ENCODE assay signal across 22 cellular contexts in genomic region chr11:115884800-115885445, GRCh38.
"Had no signal": no experiment of that assay in that cellular context is flagged by ENCODE, and none has a peak within 500 bp of the region (broad histone marks: within the 10 kb centered on the region; RNA-seq: fewer than 3 reads in every experiment).

No MANE protein-coding gene starts in this region.

- H3K27ac ChIP-seq: cardiac muscle cell, esophagus squamous epithelium, gastrocnemius medialis, lower lobe of right lung, parathyroid adenoma, stomach, suprapubic skin had no signal

- H3K36me3 ChIP-seq: cardiac muscle cell, esophagus squamous epithelium, gastrocnemius medialis, lower lobe of right lung, stomach, suprapubic skin, tibial nerve had no signal

- H3K4me1 ChIP-seq: gastrocnemius medialis, lower lobe of right lung, parathyroid adenoma, stomach, suprapubic skin had no signal

- DNase-seq: activated B cell treated with CpG ODN at 0.5 μM for 24 hours; activated CD4-positive, alpha-beta memory T cell treated with anti-CD3 and anti-CD28 coated beads for 36 hours; activated CD4-positive, alpha-beta T cell treated with anti-CD3 and anti-CD28 coated beads for 36 hours; activated naive CD4-positive, alpha-beta T cell treated with anti-CD3 and anti-CD28 coated beads for 36 hours; activated naive CD8-positive, alpha-beta T cell treated with anti-CD3 and anti-CD28 coated beads, Interleukin-2, amount 10 ng/mL, durations not matched to agents 7 days and 5 days; activated T-cell treated with anti-CD3 and anti-CD28 coated beads, Interleukin-2, amount 50 U/mL, for 48 hours; amniotic stem cell; effector memory CD8-positive, alpha-beta T cell; esophagus squamous epithelium; gastrocnemius medialis; kidney; lower lobe of right lung; naive thymus-derived CD4-positive, alpha-beta T cell; stimulated activated CD4-positive, alpha-beta T cell treated with anti-CD3 and anti-CD28 coated beads, Interleukin-1b, Interleukin-23, amount 100 ng/mL, for 48 hours; stomach; T1000 had no signal

- H3K9ac ChIP-seq: parathyroid adenoma had no signal

- H3K4me3 ChIP-seq: cardiac muscle cell, esophagus squamous epithelium, gastrocnemius medialis, lower lobe of right lung, skin epidermis, stomach, suprapubic skin, tibial nerve had no signal

- H2AFZ ChIP-seq: parathyroid adenoma had no signal

- H3K79me2 ChIP-seq: parathyroid adenoma had no signal

- H3K36me3 Mint-ChIP-seq: activated naive CD8-positive, alpha-beta T cell treated with anti-CD3 and anti-CD28 coated beads, Interleukin-2, amount 10 ng/mL, durations not matched to agents 7 days and 5 days had no signal

- H3K27me3 Mint-ChIP-seq: activated CD4-positive, alpha-beta memory T cell treated with anti-CD3 and anti-CD28 coated beads for 36 hours; activated CD4-positive, alpha-beta T cell treated with anti-CD3 and anti-CD28 coated beads for 36 hours; activated naive CD8-positive, alpha-beta T cell treated with anti-CD3 and anti-CD28 coated beads, Interleukin-2, amount 10 ng/mL, durations not matched to agents 7 days and 5 days had no signal

- H3K4me3 Mint-ChIP-seq: activated B cell treated with CpG ODN at 0.5 μM for 24 hours; activated CD4-positive, alpha-beta memory T cell treated with anti-CD3 and anti-CD28 coated beads for 36 hours; activated CD4-positive, alpha-beta T cell treated with anti-CD3 and anti-CD28 coated beads for 36 hours; activated naive CD4-positive, alpha-beta T cell treated with anti-CD3 and anti-CD28 coated beads for 36 hours; activated naive CD8-positive, alpha-beta T cell treated with anti-CD3 and anti-CD28 coated beads, Interleukin-2, amount 10 ng/mL, durations not matched to agents 7 days and 5 days; effector memory CD8-positive, alpha-beta T cell; naive thymus-derived CD4-positive, alpha-beta T cell; T-helper 1 cell treated with Interleukin-12 subunit alpha and Interleukin-12 subunit beta and Interleukin-4 antibody, amounts not matched to agents 30 μg/mL and 1 μg/mL, for 36 hours had no signal

- H3K4me1 Mint-ChIP-seq: activated B cell treated with CpG ODN at 0.5 μM for 24 hours; activated CD4-positive, alpha-beta T cell treated with anti-CD3 and anti-CD28 coated beads for 36 hours; activated naive CD8-positive, alpha-beta T cell treated with anti-CD3 and anti-CD28 coated beads, Interleukin-2, amount 10 ng/mL, durations not matched to agents 7 days and 5 days; naive thymus-derived CD4-positive, alpha-beta T cell had no signal

- H3K27me3 ChIP-seq: cardiac muscle cell, gastrocnemius medialis, stomach, suprapubic skin, tibial nerve had no signal

- H3K27ac Mint-ChIP-seq: activated B cell treated with CpG ODN at 0.5 μM for 24 hours; activated CD4-positive, alpha-beta memory T cell treated with anti-CD3 and anti-CD28 coated beads for 36 hours; activated CD4-positive, alpha-beta T cell treated with anti-CD3 and anti-CD28 coated beads for 36 hours; activated naive CD4-positive, alpha-beta T cell treated with anti-CD3 and anti-CD28 coated beads for 36 hours; activated naive CD8-positive, alpha-beta T cell treated with anti-CD3 and anti-CD28 coated beads, Interleukin-2, amount 10 ng/mL, durations not matched to agents 7 days and 5 days; effector memory CD8-positive, alpha-beta T cell; naive thymus-derived CD4-positive, alpha-beta T cell; T-helper 1 cell treated with Interleukin-12 subunit alpha and Interleukin-12 subunit beta and Interleukin-4 antibody, amounts not matched to agents 30 μg/mL and 1 μg/mL, for 36 hours had no signal

- H3K9me3 ChIP-seq: gastrocnemius medialis had no signal

- ATAC-seq: activated CD4-positive, alpha-beta T cell treated with anti-CD3 and anti-CD28 coated beads for 36 hours; effector memory CD8-positive, alpha-beta T cell; gastrocnemius medialis; lower lobe of right lung; naive thymus-derived CD4-positive, alpha-beta T cell had no signal
